ENCODE assay signal across 8 cellular contexts in the genomic region with DNA sequence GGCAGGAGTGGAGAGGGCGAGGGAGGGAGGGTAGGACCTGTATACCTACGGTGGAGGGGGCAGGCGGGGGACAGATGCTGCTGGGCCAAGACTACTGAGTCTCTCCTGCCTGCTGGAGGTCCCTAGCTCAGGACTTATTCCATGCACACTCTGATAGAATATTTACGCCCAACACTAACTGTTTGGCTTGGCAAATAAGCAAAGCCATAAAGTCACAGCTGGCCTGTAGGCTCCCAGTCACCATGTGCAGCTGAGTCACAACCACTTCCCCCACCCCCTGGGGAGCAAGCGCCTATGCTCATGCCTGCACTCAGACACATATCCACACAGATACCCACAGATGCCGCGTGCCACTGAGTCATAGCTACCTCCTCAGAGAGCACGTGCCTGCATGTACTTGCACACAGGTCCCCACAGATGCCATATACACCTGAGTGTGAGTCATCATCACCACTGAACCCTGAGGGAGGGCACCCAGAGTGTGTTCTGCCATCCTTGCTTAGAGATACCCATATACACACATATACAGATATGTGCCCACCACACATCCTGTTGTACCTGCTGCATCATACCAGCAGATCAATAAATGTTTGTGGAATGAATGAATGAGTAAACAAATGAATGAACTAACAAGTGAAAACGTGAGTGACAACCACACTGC.
DNase-seq lines count a peak whose midpoint lies in the region; ATAC-seq lines count a peak whose summit lies in the region.

No MANE protein-coding gene starts in this region.

- no peaks in the 10 kb centered on the region for H3K36me3 ChIP-seq in skeletal muscle tissue (ENCODE audit: control insufficient read depth in 3 of 3, insufficient read depth in 3 of 3, low read length in 3 of 3)

- DNase-seq in CD1c-positive myeloid dendritic cell (ENCODE audit: extremely low spot score): peak; percentile 90
- peak; percentile 92 for DNase-seq in Jurkat, Clone E6-1 (ENCODE audit: low read depth, low spot score)
- peak; percentile 54 for DNase-seq in T follicular helper cell (ENCODE audit: low read depth)
- DNase-seq in amniotic epithelial cell (ENCODE audit: low read depth): peak; percentile 92
- DNase-seq in left cardiac atrium: peak; percentile 89
- DNase-seq in NCI-H1048 (lab: John Stamatoyannopoulos, UW): no peak

- intact Hi-C loops in left cardiac atrium (cut with DNase I): loop anchor here (2.0 to 10.0 kb wide), 4 partner anchors 145 to 563 kb away; no protein-coding TSS in a partner anchor

- ATAC-seq in GM21360 (IDR thresholded peaks at IDR 0.05; ENCODE audit: unreplicated experiment) (peak; percentile 39), left cardiac atrium (peak; percentile 27 to 81)

- H3K27ac ChIP-seq in skeletal muscle tissue (ENCODE audit: low read depth, low read length): peak overlapping the region; percentile 86

- no peaks in the 10 kb centered on the region for H3K9me3 ChIP-seq in skeletal muscle tissue (ENCODE audit: control insufficient read depth in 3 of 3, low read length in 3 of 3)

- peak overlapping the region; percentile 63 for H3K4me3 ChIP-seq in Jurkat, Clone E6-1 (ENCODE audit: low read length)
- peak overlapping the region; percentile 83 to 93 (median 90) for H3K4me3 ChIP-seq in skeletal muscle tissue (ENCODE audit: low read length in 3 of 3)

- peak overlapping the region; percentile 28 to 89 (median 87) for H3K9ac ChIP-seq in skeletal muscle tissue (ENCODE audit: low read depth in 1 of 3, low read length in 3 of 3)

- peaks cover 24 to 41% (median 25%) of the 10 kb centered on the region in 3 donors for H3K4me1 ChIP-seq in skeletal muscle tissue (ENCODE audit: control insufficient read depth in 3 of 3, insufficient read depth in 3 of 3, low read length in 3 of 3)

- no peaks in the 10 kb centered on the region for H3K27me3 ChIP-seq in skeletal muscle tissue (ENCODE audit: control insufficient read depth in 3 of 3, insufficient read depth in 3 of 3, low read length in 3 of 3)
